In genomic region chr19:13701624-13702023, GRCh38 we compare ENCODE assay signal across 2 cellular contexts.
TF ChIP-seq lines count a peak whose summit lies in the region.

No MANE protein-coding gene starts in this region.

TF ChIP-seq in HEK293, 187 proteins besides CTCF, POLR2A, EP300 and RAD21 (continued from another document):
- TF ChIP-seq ZSCAN5A (tag by site-specific recombination; IDR thresholded peaks at IDR 0.05) (peak; percentile 74; the same call in 1 of the 2 replicates), ZNF792 (tag by site-specific recombination; IDR thresholded peaks at IDR 0.05) (no peak), KLF8 (tag by site-specific recombination; IDR thresholded peaks at IDR 0.05) (peak; percentile 51; the same call in 1 of the 2 replicates), OSR2 (tag by site-specific recombination; IDR thresholded peaks at IDR 0.05) (no peak), SP2 (tag by site-specific recombination; IDR thresholded peaks at IDR 0.05) (no peak), REPIN1 (tag by site-specific recombination; IDR thresholded peaks at IDR 0.05; ENCODE audit: low read depth) (no peak), ZNF639 (tag by site-specific recombination; IDR thresholded peaks at IDR 0.05) (0 out of 2 replicates have a peak, but pooled peaks have one; percentile 23), SETDB1 (IDR thresholded peaks at IDR 0.05; ENCODE audit: insufficient read length, low read length) (no peak)

TF ChIP-seq in K562, 482 proteins besides CTCF, POLR2A, EP300 and RAD21 (continued from another document):
- no peak for TF ChIP-seq ZBTB40 (IDR thresholded peaks at IDR 0.05)
- TF ChIP-seq ZBTB40 (CRISPR knock-in tag; IDR thresholded peaks at IDR 0.05): no peak
